ENCODE assay signal across 20 cellular contexts in the genomic region with DNA sequence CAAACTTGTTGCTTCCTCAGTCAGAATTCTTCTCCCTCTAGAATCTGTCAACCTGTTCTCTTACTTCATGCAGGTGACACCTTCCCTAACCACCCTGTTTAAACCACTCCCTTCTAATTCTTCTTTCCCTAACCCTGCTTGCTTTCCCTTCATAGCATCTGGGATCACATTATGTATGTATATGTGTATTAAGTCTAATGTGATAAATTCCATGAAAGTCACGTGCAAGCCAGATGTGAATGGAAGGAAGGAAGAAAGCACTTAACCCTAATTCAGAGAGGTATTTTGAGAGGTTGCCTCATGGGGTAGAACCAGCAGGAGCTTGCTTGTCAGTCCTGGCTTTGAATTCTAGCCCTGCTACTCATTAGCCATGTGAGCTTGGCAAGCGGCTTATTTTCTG.
DNase-seq lines count a peak whose midpoint lies in the region; ATAC-seq and TF ChIP-seq lines count a peak whose summit lies in the region.
"Had no signal": no experiment of that assay in that cellular context is flagged by ENCODE, and none has a peak within 500 bp of the region (broad histone marks: within the 10 kb centered on the region; RNA-seq: fewer than 3 reads in every experiment).

No MANE protein-coding gene starts in this region.

- ATAC-seq in activated CD4-positive, CD25-positive, alpha-beta regulatory T cell treated with anti-CD3 and anti-CD28 coated beads, Interleukin-2, amount 50 U/mL, for 24 hours, result no peak
- ATAC-seq: CD8-positive, alpha-beta T cell; GM12878; T-helper 17 cell had no signal

- H3K27me3 Mint-ChIP-seq in endodermal cell (ENCODE audit: insufficient read depth), result no peaks in the 10 kb centered on the region
- H3K27me3 Mint-ChIP-seq: IgD-negative memory B cell, T-helper 17 cell had no signal

- no peak overlapping the region for H3K9ac ChIP-seq in endodermal cell (ENCODE audit: extremely low read depth, low read length, poor library complexity, severe bottlenecking)
- H3K9ac ChIP-seq: BLaER1 had no signal

- no peaks in the 10 kb centered on the region for H3K36me3 ChIP-seq in endodermal cell (ENCODE audit: control insufficient read depth, insufficient read depth, low read length)
- H3K36me3 ChIP-seq: BLaER1 had no signal

- no peak overlapping the region for H3K27ac ChIP-seq in endodermal cell (ENCODE audit: low read depth, low read length)
- H3K27ac ChIP-seq: BLaER1 had no signal

- H3K9me3 ChIP-seq in endodermal cell (ENCODE audit: control insufficient read depth, low read length), result no peaks in the 10 kb centered on the region
- H3K9me3 ChIP-seq: BLaER1 had no signal

- WGBS in endodermal cell (ENCODE audit: insufficient coverage in 1 of 2, insufficient read length in 1 of 2), 2 experiments, result 50% methylated on average over 2 of the region's 2 CpGs; no CpG with 5 or more reads in 1 of the 2 experiments

- H3K9me3 Mint-ChIP-seq in endodermal cell, result no peaks in the 10 kb centered on the region

- TF ChIP-seq CTCF in HFF-Myc (IDR thresholded peaks at IDR 0.05; ENCODE audit: low read depth, low read length, missing control alignments) (no peak), endodermal cell (conservative IDR thresholded peaks at IDR 0.05) (no peak)

- H3K36me3 Mint-ChIP-seq in endodermal cell (ENCODE audit: low read depth), result no peaks in the 10 kb centered on the region
- H3K36me3 Mint-ChIP-seq: CD8-positive, alpha-beta T cell; IgD-negative memory B cell had no signal

- H3K27me3 ChIP-seq in endodermal cell (ENCODE audit: control insufficient read depth, insufficient read depth, low read length, poor library complexity, severe bottlenecking), result no peaks in the 10 kb centered on the region
- H3K27me3 ChIP-seq: BLaER1 had no signal

- peaks cover 13% of the 10 kb centered on the region for H3K4me1 ChIP-seq in endodermal cell (ENCODE audit: control insufficient read depth, insufficient read depth, low read length)
- H3K4me1 ChIP-seq: BLaER1 had no signal

- H3K4me1 Mint-ChIP-seq in endodermal cell, result peaks cover 30% of the 10 kb centered on the region
- H3K4me1 Mint-ChIP-seq: T-helper 17 cell had no signal

- H3K27ac Mint-ChIP-seq in endodermal cell, result peak overlapping the region; percentile 61
- H3K27ac Mint-ChIP-seq: CD8-positive, alpha-beta T cell; T-helper 17 cell had no signal

- no peak overlapping the region for H3K4me3 Mint-ChIP-seq in endodermal cell
- H3K4me3 Mint-ChIP-seq: CD8-positive, alpha-beta T cell; IgD-negative memory B cell; T-helper 17 cell had no signal

- DNase-seq in ELF-1 (ENCODE audit: low read depth, low spot score) (peak; percentile 27), HFF-Myc (ENCODE audit: extremely low read depth, low read depth) (peak; percentile 56), endodermal cell (peak; percentile 81), iPS-NIHi7 (ENCODE audit: extremely low spot score) (peak; percentile 35), G401 (ENCODE audit: low spot score) (no peak), cortex of kidney (lab: John Stamatoyannopoulos, UW) (no peak)
- DNase-seq: CD8-positive, alpha-beta T cell; DMS79 treated with DMSO at 0.1 percent for 48 hours; GDM1; Kasumi-1; MM.1S; NCI-H2029; NCI-H526; NK-92 treated with Interleukin-12 subunit alpha and Interleukin-12 subunit beta, amount 100 ng/mL, for 24 hours; SHP77 treated with DMSO at 0.1 percent for 48 hours; T-helper 17 cell had no signal

- in situ Hi-C loops in G401 (cut with HindIII; ENCODE audit: low sequenced_read_pairs), result no loop called here

- H3K4me3 ChIP-seq in HFF-Myc (replicated peaks; ENCODE audit: low read depth, low read length), result no peak overlapping the region
- no peak overlapping the region for H3K4me3 ChIP-seq in endodermal cell (ENCODE audit: low read length)
- H3K4me3 ChIP-seq: BLaER1, GM12878 had no signal

Comparison
In these comparisons a context has a peak if more than half of its experiments do, and no peak if none do; other contexts are left out.
1. DNase-seq: peak in ELF-1 (single experiment), HFF-Myc (single experiment), endodermal cell (single experiment) and iPS-NIHi7 (single experiment); none in G401 (single experiment) and cortex of kidney (single experiment).